ENCODE assay signal across 8 cellular contexts in the genomic region with DNA sequence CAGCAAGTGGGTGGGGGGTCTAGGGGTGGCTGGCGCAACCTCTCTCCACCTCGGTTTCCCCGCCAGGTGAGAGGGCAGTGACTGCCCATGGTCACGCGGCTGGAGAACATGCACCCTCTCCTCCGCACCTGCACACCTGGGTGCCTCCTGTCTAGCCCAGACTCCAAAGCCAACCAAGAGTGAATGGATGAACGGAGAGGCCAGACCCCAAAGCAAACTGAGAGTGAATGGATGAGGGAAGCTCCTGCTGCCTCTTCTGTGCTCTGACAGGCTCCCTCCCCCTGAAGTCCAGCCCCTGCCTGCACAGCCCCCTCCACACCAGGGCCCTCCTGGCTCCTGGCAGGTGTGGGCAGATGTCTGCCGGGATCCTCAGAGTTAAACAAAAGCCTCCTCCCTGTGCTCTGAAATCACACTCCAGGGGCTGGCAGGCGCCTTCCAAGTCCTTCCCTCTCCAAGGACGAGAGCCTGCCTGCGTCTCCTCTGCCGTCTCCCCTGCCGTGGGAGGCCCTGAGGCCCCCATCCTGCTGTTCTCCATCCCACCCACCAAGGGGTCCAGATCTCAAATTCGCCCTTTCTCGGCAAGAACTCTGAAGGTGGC. TPM values are rescaled to one million over a fixed set of nuclear protein-coding genes. Genes with fewer than 3 reads are reported as not detected.
DNase-seq lines count a peak whose midpoint lies in the region; ATAC-seq, FAIRE-seq and TF ChIP-seq lines count a peak whose summit lies in the region.

No MANE protein-coding gene starts in this region.

- ATAC-seq in GM21737 (IDR thresholded peaks at IDR 0.05; ENCODE audit: unreplicated experiment) = no peak

- intact Hi-C loops in CD14-positive monocyte (cut with micrococcal nuclease) = loop anchor here in 1 of 2 donors (5.0 kb wide), 1 partner anchor 40 kb away; no protein-coding TSS in a partner anchor

- H3K4me1 Mint-ChIP-seq in CD14-positive monocyte (peaks cover 58% of the 10 kb centered on the region), neural crest cell (peaks cover 35% of the 10 kb centered on the region)

- H3K27ac Mint-ChIP-seq in CD14-positive monocyte (peak overlapping the region; percentile 10 to 93 (median 50)), neural crest cell (ENCODE audit: unreplicated experiment) (peak overlapping the region; percentile 43)

- no peaks in the 10 kb centered on the region for H3K27me3 Mint-ChIP-seq in CD14-positive monocyte (ENCODE audit: low read depth in 3 of 3)
- H3K27me3 Mint-ChIP-seq in neural crest cell (ENCODE audit: low read depth) = no peaks in the 10 kb centered on the region

- TF ChIP-seq CTCF in CD14-positive monocyte (IDR thresholded peaks at IDR 0.05) = no peak
- TF ChIP-seq CTCF in neural crest cell (conservative IDR thresholded peaks at IDR 0.05) = no peak

- H3K36me3 Mint-ChIP-seq in CD14-positive monocyte (peaks cover 26 to 34% of the 10 kb centered on the region in 2 donors), neural crest cell (ENCODE audit: low read depth) (peaks cover 7% of the 10 kb centered on the region)

- peak overlapping the region; percentile 94 to 95 for H3K4me3 Mint-ChIP-seq in CD14-positive monocyte
- H3K4me3 Mint-ChIP-seq in neural crest cell = peak overlapping the region; percentile 81

- DNase-seq in CD14-positive monocyte (ENCODE audit: low spot score) (no peak), NCI-H2227 treated with DMSO at 0.1 percent for 48 hours (lab: John Stamatoyannopoulos, UW) (peak; percentile 8), neural crest cell (ENCODE audit: low read depth, low spot score) (no peak), RCC 7860 (ENCODE audit: low spot score) (no peak), HEK293T (ENCODE audit: extremely low spot score) (no peak)
- DNase-seq in central memory CD4-positive, alpha-beta T cell = no peak

- POLR2A ChIA-PET in HEK293T (lab: Yijun Ruan, JAX) = no interaction called here

- H3K9me3 Mint-ChIP-seq in CD14-positive monocyte = peaks cover 0 to 5% (median 0%) of the 10 kb centered on the region in 7 donors
- H3K9me3 Mint-ChIP-seq in neural crest cell = no peaks in the 10 kb centered on the region

- CTCF ChIA-PET in HEK293T (lab: Yijun Ruan, JAX) = no interaction called here

- H3K27ac ChIP-seq in cingulate gyrus (ENCODE audit: low read depth, low read length) = peak overlapping the region; percentile 69

- no peak for FAIRE-seq in RCC 7860 (lab: Jason Lieb, UNC)

TF ChIP-seq in HEK293T, 16 proteins besides CTCF, POLR2A, EP300 and RAD21:
- TF ChIP-seq FOXA1 (IDR thresholded peaks at IDR 0.05) = no peak

RNA-seq across cellular contexts. Expression of a gene that starts 2.2 kb away (rescaled TPM):
- 1 to 10 TPM in 1 of 2 donors, under 1 TPM in 1; 0.71 to 2.6 TPM for polyA plus RNA-seq in CD14-positive monocyte
- total RNA-seq in neural crest cell = 28.0 and 32.5 TPM in 2 replicates

RNA-seq across cellular contexts. Expression of a gene that starts 33.7 kb away (rescaled TPM):
- polyA plus RNA-seq in CD14-positive monocyte = 10 to 100 TPM in 1 of 2 donors, 1 to 10 TPM in 1; 6.2 to 15.4 TPM
- total RNA-seq in neural crest cell = 55.8 and 60.2 TPM in 2 replicates
